ENCODE assay signal across 7 cellular contexts in the genomic region with DNA sequence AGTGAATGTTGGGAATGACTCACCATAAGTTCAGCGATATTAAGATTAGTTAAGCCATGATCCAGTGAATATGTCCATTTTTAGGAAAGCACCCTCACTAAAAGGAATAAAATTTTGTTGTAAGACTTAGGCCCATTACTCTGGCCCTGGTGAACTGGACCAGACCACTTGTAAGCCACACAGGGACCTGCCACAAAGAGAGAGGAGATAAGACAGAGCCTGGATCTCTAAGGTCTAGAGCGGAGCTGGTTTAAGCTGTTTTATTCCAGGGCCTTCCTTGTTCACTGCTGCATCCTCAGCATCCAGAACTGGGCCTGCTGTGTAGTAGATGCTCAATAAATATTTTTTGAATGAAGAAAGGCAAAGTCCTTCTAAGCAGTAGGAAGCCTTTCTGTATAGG.
"Had no signal": no experiment of that assay in that cellular context is flagged by ENCODE, and none has a peak within 500 bp of the region (broad histone marks: within the 10 kb centered on the region; RNA-seq: fewer than 3 reads in every experiment).

No MANE protein-coding gene starts in this region.

- FAIRE-seq: H1, H54, HTR-8/SVneo had no signal

- H2AFZ ChIP-seq: GM23338 had no signal

- DNase-seq: H9, HCEC 1CT had no signal

- H3K4me3 Mint-ChIP-seq: GM23338, H9, IgD-negative memory B cell had no signal

- ATAC-seq: GM23338 had no signal

- H3K27ac Mint-ChIP-seq: GM23338, H9, IgD-negative memory B cell had no signal

- H3K4me2 ChIP-seq: GM23338 had no signal

- H3K4me3 ChIP-seq: GM23338 had no signal

- H3K27me3 Mint-ChIP-seq: IgD-negative memory B cell had no signal
